In the genomic region with DNA sequence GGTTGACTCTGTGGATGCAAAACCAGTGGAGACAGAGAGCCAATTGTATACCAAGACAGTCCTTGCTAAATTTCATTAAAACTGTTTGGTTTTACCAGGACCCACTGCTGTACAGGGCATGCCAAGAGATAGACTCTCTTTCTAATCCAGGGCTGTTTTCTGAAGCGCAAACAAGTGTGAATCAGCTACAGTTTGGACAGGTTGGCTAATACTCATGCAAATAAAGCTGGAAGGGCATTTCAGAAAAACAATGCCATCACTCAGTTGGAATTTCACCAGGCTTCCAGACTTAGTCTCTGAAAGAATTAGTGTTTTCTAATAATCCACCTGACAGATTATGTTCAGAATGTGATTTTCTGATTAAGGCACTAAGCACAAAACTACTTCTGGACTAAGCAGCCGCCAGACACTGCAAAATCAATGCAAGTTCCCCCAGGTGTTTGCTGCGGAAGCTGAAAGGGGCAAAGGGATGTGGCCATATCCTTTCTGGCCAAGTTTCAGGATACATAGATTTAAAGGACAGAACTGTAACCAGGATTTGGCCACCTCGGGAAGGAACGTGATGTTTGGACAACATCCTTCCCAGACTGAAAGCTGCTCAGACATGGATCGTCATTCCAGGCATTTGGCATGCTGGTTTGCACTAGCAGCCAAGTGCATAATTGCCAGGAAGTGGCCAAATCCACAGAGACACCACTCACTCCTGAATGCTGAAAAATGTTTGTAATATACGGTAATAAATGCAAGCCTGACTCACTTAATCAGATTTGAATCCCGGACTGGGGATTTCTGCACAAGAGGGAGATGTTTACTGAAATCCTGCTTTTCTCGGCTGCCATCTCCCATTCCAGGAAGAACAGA, we compare ENCODE assay signal across 12 cellular contexts. TPM values are rescaled to one million over a fixed set of nuclear protein-coding genes. Genes with fewer than 3 reads are reported as not detected.
DNase-seq lines count a peak whose midpoint lies in the region; ATAC-seq and TF ChIP-seq lines count a peak whose summit lies in the region.
"Had no signal": no experiment of that assay in that cellular context is flagged by ENCODE, and none has a peak within 500 bp of the region (broad histone marks: within the 10 kb centered on the region; RNA-seq: fewer than 3 reads in every experiment).

No MANE protein-coding gene starts in this region.

- H3K27ac ChIP-seq in adrenal gland: peak overlapping the region in 2 of 5 donors; percentile 22 to 27
- H3K27ac ChIP-seq in foreskin keratinocyte: no peak overlapping the region
- H3K27ac ChIP-seq: SK-N-MC had no signal

- H3K4me3 ChIP-seq in adrenal gland: no peak overlapping the region
- H3K4me3 ChIP-seq: SK-N-MC had no signal

- peak; percentile 49 for ATAC-seq in foreskin keratinocyte

- 54 to 61% (median 58%) methylated on average over 9 of the region's 9 CpGs for WGBS in adrenal gland, 4 donors

- DNase-seq in GM03348 (ENCODE audit: low spot score): peak; percentile 74
- DNase-seq in adrenal gland: peak in 6 of 7 donors; percentile 21 to 67 (median 32)
- DNase-seq in foreskin keratinocyte: peak; percentile 50 to 59
- peak; percentile 89 for DNase-seq in renal cortical epithelial cell (ENCODE audit: low read depth)
- no peak for DNase-seq in AG08396 (ENCODE audit: low spot score)
- no peak for DNase-seq in activated T-cell treated with anti-CD3 and anti-CD28 coated beads, Interleukin-2, amount 50 U/mL, for 48 hours
- no peak for DNase-seq in stimulated activated CD4-positive, alpha-beta T cell treated with anti-CD3 and anti-CD28 coated beads, Interleukin-4, amount 100 ng/mL, for 4 hours
- DNase-seq in NCI-H1417 (lab: John Stamatoyannopoulos, UW): no peak
- DNase-seq: activated CD8-positive, alpha-beta memory T cell treated with anti-CD3 and anti-CD28 coated beads, Interleukin-2, amount 50 U/mL, for 4 hours; DMS79 treated with DMSO at 0.1 percent for 48 hours; stimulated activated CD4-positive, alpha-beta T cell treated with anti-CD3 and anti-CD28 coated beads, Interleukin-2, amount 100 ng/mL, for 24 hours had no signal

- H3K4me1 ChIP-seq in adrenal gland (replicated peaks in 1 of 2) (peaks cover 0 to 6% of the 10 kb centered on the region in 2 donors), foreskin keratinocyte (no peaks in the 10 kb centered on the region)

- TF ChIP-seq POLR2A in adrenal gland (IDR thresholded peaks at IDR 0.05): no peak

- H3K36me3 ChIP-seq in adrenal gland (replicated peaks in 1 of 2): no peaks in the 10 kb centered on the region

- TF ChIP-seq CTCF in adrenal gland (IDR thresholded peaks at IDR 0.05) (no peak), foreskin keratinocyte (conservative IDR thresholded peaks at IDR 0.05) (no peak)

- no peaks in the 10 kb centered on the region for H3K9me3 ChIP-seq in adrenal gland (replicated peaks in 1 of 3)

- intact Hi-C loops in adrenal gland (cut with DNase I): no loop called here

- H3K27me3 ChIP-seq in adrenal gland (no peaks in the 10 kb centered on the region), foreskin keratinocyte (no peaks in the 10 kb centered on the region)

RNA-seq across cellular contexts. Expression of a gene that starts 32.0 kb away (rescaled TPM):
- 1 to 10 TPM in 4 of 8 donors, under 1 TPM in 3, not detected in 1; 0.46 to 3.5 (median 1.7) TPM for total RNA-seq in adrenal gland
- polyA plus RNA-seq in adrenal gland: 1 to 10 TPM; 1.3 to 6.6 (median 2.4) TPM
- 61.1 and 79.3 TPM in 2 replicates for total RNA-seq in foreskin keratinocyte
- 63.7 and 88.0 TPM in 2 replicates for polyA plus RNA-seq in foreskin keratinocyte
- total RNA-seq in renal cortical epithelial cell: 3.5 and 43.6 TPM in 2 replicates

Comparison
In these comparisons a context has a peak if more than half of its experiments do, and no peak if none do; other contexts are left out.
1. DNase-seq: peak in GM03348 (single experiment), adrenal gland (6 of 7), foreskin keratinocyte (2 of 2) and renal cortical epithelial cell (single experiment); none in AG08396 (single experiment), activated T-cell treated with anti-CD3 and anti-CD28 coated beads, Interleukin-2, amount 50 U/mL, for 48 hours (0 of 2), stimulated activated CD4-positive, alpha-beta T cell treated with anti-CD3 and anti-CD28 coated beads, Interleukin-4, amount 100 ng/mL, for 4 hours (0 of 2) and NCI-H1417 (0 of 3).